22 cellular contexts compared by ENCODE assay signal in genomic region chr4:80016506-80016905, GRCh38. TPM values are rescaled to one million over a fixed set of nuclear protein-coding genes. Genes with fewer than 3 reads are reported as not detected.
DNase-seq lines count a peak whose midpoint lies in the region; ATAC-seq and TF ChIP-seq lines count a peak whose summit lies in the region.
"Had no signal": no experiment of that assay in that cellular context is flagged by ENCODE, and none has a peak within 500 bp of the region (broad histone marks: within the 10 kb centered on the region; RNA-seq: fewer than 3 reads in every experiment).

No MANE protein-coding gene starts in this region.

- no peak for TF ChIP-seq POLR2A in prostate gland (IDR thresholded peaks at IDR 0.05)

- H3K36me3 ChIP-seq in prostate gland: peaks cover 0 to 6% of the 10 kb centered on the region in 2 donors
- H3K36me3 ChIP-seq: ovary had no signal

- no peak for ATAC-seq in HG03565 (IDR thresholded peaks at IDR 0.05; ENCODE audit: unreplicated experiment)
- ATAC-seq: left lobe of liver had no signal

- DNase-seq in AG10803 (ENCODE audit: low read depth) (peak; percentile 50), M059J (ENCODE audit: low read depth) (peak; percentile 41), astrocyte of the spinal cord (ENCODE audit: low read depth, low spot score) (peak; percentile 60), prostate gland (ENCODE audit: low spot score) (no peak), A172 (ENCODE audit: low spot score) (no peak), NCI-H446 treated with DMSO at 0.1 percent for 48 hours (lab: John Stamatoyannopoulos, UW) (no peak), hepatic stellate cell (ENCODE audit: low spot score) (no peak)
- DNase-seq: activated CD4-positive, alpha-beta T cell treated with anti-CD3 and anti-CD28 coated beads, Interleukin-2, amount 50 U/mL, for 48 hours; activated naive CD8-positive, alpha-beta T cell treated with anti-CD3 and anti-CD28 coated beads for 36 hours; activated T-cell treated with anti-CD3 and anti-CD28 coated beads, Interleukin-2, amount 50 U/mL, for 4 hours; Caco-2; caudate nucleus; effector memory CD8-positive, alpha-beta T cell; GDM1; NCI-H1930; NCI-H510A; OCI-M1; ovary; stimulated activated naive B cell treated with anti-CD40 and anti-IgM and Interleukin-4, amounts not matched to agents 10 μg/mL and 1 μg/mL and 100 μg/mL, for 72 hours; trophoblast cell had no signal

- no peaks in the 10 kb centered on the region for H3K27me3 ChIP-seq in prostate gland (replicated peaks; ENCODE audit: insufficient read depth)
- H3K27me3 ChIP-seq: ovary had no signal

- peak overlapping the region; percentile 39 to 67 for H3K27ac ChIP-seq in prostate gland
- H3K27ac ChIP-seq: ovary had no signal

- 97% methylated on average over 1 of the region's 1 CpG for WGBS in prostate gland

- in situ Hi-C loops in astrocyte of the spinal cord (cut with HindIII; ENCODE audit: low sequenced_read_pairs): no loop called here

- H3K9me3 ChIP-seq in prostate gland: no peaks in the 10 kb centered on the region
- H3K9me3 ChIP-seq: Caco-2, ovary had no signal

- intact Hi-C loops in prostate gland (cut with DNase I): no loop called here

- no peak for TF ChIP-seq CTCF in AG10803 (conservative IDR thresholded peaks at IDR 0.05; ENCODE audit: low read length)
- TF ChIP-seq CTCF in astrocyte of the spinal cord (IDR thresholded peaks at IDR 0.05; ENCODE audit: low read depth, low read length): no peak
- no peak for TF ChIP-seq CTCF in prostate gland (IDR thresholded peaks at IDR 0.05)

- H3K4me1 ChIP-seq in prostate gland (replicated peaks): peaks cover 11% of the 10 kb centered on the region
- H3K4me1 ChIP-seq: Caco-2 had no signal

- H3K4me3 ChIP-seq in AG10803 (ENCODE audit: low read length): no peak overlapping the region
- no peak overlapping the region for H3K4me3 ChIP-seq in astrocyte of the spinal cord (ENCODE audit: low read depth, low read length)
- H3K4me3 ChIP-seq in prostate gland: no peak overlapping the region
- H3K4me3 ChIP-seq: ovary had no signal

RNA-seq across cellular contexts. Expression of gene ANTXR2, which starts 56.5 kb away (rescaled TPM):
- 11.3 and 18.9 TPM in 2 replicates for total RNA-seq in M059J (2014; rRNA removed; shearing (Covaris generic))
- 100 to 1,000 TPM in 1 of 2 donors, 10 to 100 TPM in 1; 86.1 to 133 TPM for total RNA-seq in prostate gland
- 29.2 and 33.1 TPM in 2 replicates for total RNA-seq in A172 (2014; rRNA removed; shearing (Covaris generic))

Comparison
In these comparisons a context has a peak if more than half of its experiments do, and no peak if none do; other contexts are left out.
1. DNase-seq: peak in AG10803 (single experiment), M059J (single experiment) and astrocyte of the spinal cord (single experiment); none in prostate gland (single experiment), A172 (single experiment), NCI-H446 treated with DMSO at 0.1 percent for 48 hours (single experiment) and hepatic stellate cell (single experiment).